Comparison of ENCODE assay signal across 8 cellular contexts in genomic region chr5:135883026-135883425, GRCh38. TPM values are rescaled to one million over a fixed set of nuclear protein-coding genes. Genes with fewer than 3 reads are reported as not detected.
"Had no signal": no experiment of that assay in that cellular context is flagged by ENCODE, and none has a peak within 500 bp of the region (broad histone marks: within the 10 kb centered on the region; RNA-seq: fewer than 3 reads in every experiment).

No MANE protein-coding gene starts in this region.

- H3K4me3 Mint-ChIP-seq: GM23338 had no signal

- H3K4me2 ChIP-seq: GM23338 had no signal

- H3K36me3 ChIP-seq: HAP-1 had no signal

- DNase-seq: IMR-90 had no signal

- H3K9me3 Mint-ChIP-seq: GM23338 had no signal

- H3K9me3 ChIP-seq: HAP-1 had no signal

- H3K4me1 ChIP-seq: HAP-1 had no signal

- H3K27ac ChIP-seq: HL-60 had no signal

- H3K4me3 ChIP-seq: GM23338, HAP-1, K562 had no signal

- H2AFZ ChIP-seq: GM23338 had no signal

- H3K27ac Mint-ChIP-seq: GM23338 had no signal

RNA-seq across cellular contexts. Expression of gene IL9, which starts 12.6 kb away (rescaled TPM):
- total RNA-seq: GM23338, H4, H7, HT1080, IMR-90, K562 had no signal
- polyA plus RNA-seq: GM23338, IMR-90, K562 had no signal

RNA-seq across cellular contexts. Expression of gene SLC25A48, which starts 48.6 kb away (rescaled TPM):
- total RNA-seq: H4, IMR-90 had no signal
- polyA plus RNA-seq: IMR-90 had no signal
